16 cellular contexts compared by ENCODE assay signal in genomic region chr17:46817901-46818209, GRCh38. TPM values are rescaled to one million over a fixed set of nuclear protein-coding genes. Genes with fewer than 3 reads are reported as not detected.
DNase-seq lines count a peak whose midpoint lies in the region; ATAC-seq, FAIRE-seq and TF ChIP-seq lines count a peak whose summit lies in the region.
"Had no signal": no experiment of that assay in that cellular context is flagged by ENCODE, and none has a peak within 500 bp of the region (broad histone marks: within the 10 kb centered on the region; RNA-seq: fewer than 3 reads in every experiment).

No MANE protein-coding gene starts in this region.

- H2BK12ac ChIP-seq in H1 (ENCODE audit: low read depth, low read length) = no peak overlapping the region

- no peak for TF ChIP-seq POLR2A in H1 (IDR thresholded peaks at IDR 0.05; ENCODE audit: control extremely low read depth in 1 of 2, low read depth in 2 of 2, low read length in 2 of 2)

- no peak overlapping the region for H4K5ac ChIP-seq in H1 (ENCODE audit: insufficient read length, low read depth, low read length)

- no peak overlapping the region for H3K4me3 ChIP-seq in CD8-positive, alpha-beta memory T cell (ENCODE audit: low read length)
- H3K4me3 ChIP-seq in HUES64 (ENCODE audit: low read length) = peak overlapping the region; percentile 64
- H3K4me3 ChIP-seq in H1 (ENCODE audit: extremely low read depth in 1 of 4, insufficient read depth in 2 of 4, low read depth in 3 of 4, low read length in 4 of 4) = peak overlapping the region in 2 of 4 experiments; percentile 24 to 50; a peak in 4 of 8 replicates
- H3K4me3 ChIP-seq: SJCRH30 had no signal

- no peaks in the 10 kb centered on the region for H3K79me2 ChIP-seq in H1 (ENCODE audit: control insufficient read depth in 1 of 2, insufficient read depth in 2 of 2, low read length in 2 of 2)

- peak overlapping the region; percentile 92 to 96 for H3K4me2 ChIP-seq in H1 (ENCODE audit: insufficient read depth in 1 of 2, low read depth in 2 of 2, low read length in 2 of 2)

- no peaks in the 10 kb centered on the region for H3K9me3 ChIP-seq in CD8-positive, alpha-beta memory T cell (ENCODE audit: low read length)
- H3K9me3 ChIP-seq in HUES64 (ENCODE audit: insufficient read depth, low read depth, low read length) (no peaks in the 10 kb centered on the region), H1 (ENCODE audit: insufficient read depth in 2 of 2, low read depth in 1 of 2, low read length in 1 of 2) (no peaks in the 10 kb centered on the region)
- H3K9me3 ChIP-seq: SJCRH30 had no signal

- peaks cover 12 to 39% (median 21%) of the 10 kb centered on the region in 3 donors for H3K4me1 Mint-ChIP-seq in CD8-positive, alpha-beta memory T cell
- peaks cover 80% of the 10 kb centered on the region for H3K4me1 Mint-ChIP-seq in nephron progenitor cell

- no peak overlapping the region for H3K27ac Mint-ChIP-seq in CD8-positive, alpha-beta memory T cell
- H3K27ac Mint-ChIP-seq in nephron progenitor cell = no peak overlapping the region

- no peak overlapping the region for H4K8ac ChIP-seq in H1 (ENCODE audit: extremely low read depth, insufficient read depth, low read length)

- no peak overlapping the region for H3K4ac ChIP-seq in H1 (replicated peaks; ENCODE audit: insufficient read length, low read depth, low read length)

- H3K23ac ChIP-seq in H1 (ENCODE audit: insufficient read length) = no peak overlapping the region

- FAIRE-seq in H1 (lab: Jason Lieb, UNC) = no peak
- FAIRE-seq: G401.6 had no signal

- H2BK15ac ChIP-seq in H1 (ENCODE audit: low read length) = no peak overlapping the region

- no peak overlapping the region for H2BK20ac ChIP-seq in H1 (ENCODE audit: low read length)

- no peak for DNase-seq in CD8-positive, alpha-beta memory T cell
- DNase-seq in H1 (ENCODE audit: low read depth in 1 of 2, low spot score in 2 of 2) (no peak), nephron progenitor cell (no peak), NCI-H2081 (lab: John Stamatoyannopoulos, UW) (no peak), SW 1271 (lab: John Stamatoyannopoulos, UW) (no peak), NCI-H1694 treated with DMSO at 0.1 percent for 48 hours (lab: John Stamatoyannopoulos, UW) (no peak)
- DNase-seq: brain microvascular endothelial cell; foreskin keratinocyte; kidney glomerular epithelial cell; MV-4-11; SJCRH30; stimulated activated CD4-positive, alpha-beta T cell treated with anti-CD3 and anti-CD28 coated beads, Interleukin-2, amount 100 ng/mL, for 48 hours had no signal

- no peak overlapping the region for H2AFZ ChIP-seq in H1 (ENCODE audit: low read length)

- TF ChIP-seq CTCF in H1 (IDR thresholded peaks at IDR 0.05; ENCODE audit: control extremely low read depth in 1 of 3, insufficient read depth in 1 of 3, low read depth in 1 of 3, low read length in 3 of 3) (no peak), nephron progenitor cell (IDR thresholded peaks at IDR 0.05) (no peak)

- no peak for ATAC-seq in HG02973 (IDR thresholded peaks at IDR 0.05; ENCODE audit: unreplicated experiment)

- peaks cover 0 to 9% (median 0%) of the 10 kb centered on the region in 3 donors for H3K36me3 Mint-ChIP-seq in CD8-positive, alpha-beta memory T cell
- H3K36me3 Mint-ChIP-seq in nephron progenitor cell (ENCODE audit: low read depth) = no peaks in the 10 kb centered on the region

- 0 out of 2 replicates have a peak overlapping the region, but pooled peaks have one; percentile 11 for H3K18ac ChIP-seq in H1 (ENCODE audit: extremely low read depth, low read length)

- WGBS in HUES64 = under 1% methylated on average over 5 of the region's 5 CpGs
- 17% methylated on average over 5 of the region's 5 CpGs; no CpG with 5 or more reads in 1 of the 2 experiments for WGBS in H1 (ENCODE audit: extremely low coverage in 1 of 2, insufficient coverage in 1 of 2, insufficient read length in 1 of 2, insufficient replicate concordance in 2 of 2, low coverage in 1 of 2, low lambda C conversion rate in 2 of 2, missing lambda C conversion rate in 1 of 2), 2 experiments

- no peaks in the 10 kb centered on the region for H3K9me3 Mint-ChIP-seq in CD8-positive, alpha-beta memory T cell
- no peaks in the 10 kb centered on the region for H3K9me3 Mint-ChIP-seq in nephron progenitor cell

- no peak overlapping the region for H2BK120ac ChIP-seq in H1 (replicated peaks; ENCODE audit: low read depth, low read length)

- peaks cover 59% of the 10 kb centered on the region for H3K27me3 ChIP-seq in CD8-positive, alpha-beta memory T cell (ENCODE audit: insufficient read depth, low read length, poor library complexity, severe bottlenecking)
- H3K27me3 ChIP-seq in HUES64 (ENCODE audit: insufficient read depth, low read length) (peaks cover 79% of the 10 kb centered on the region), H1 (replicated peaks in 1 of 4; ENCODE audit: control insufficient read depth in 3 of 4, extremely low read depth in 1 of 4, insufficient read depth in 3 of 4, low read length in 3 of 4) (peaks cover 37 to 82% (median 75%) of the 10 kb centered on the region in 4 experiments)

- H3K14ac ChIP-seq in H1 (ENCODE audit: insufficient read length) = no peak overlapping the region

- no peak overlapping the region for H3K27ac ChIP-seq in CD8-positive, alpha-beta memory T cell (ENCODE audit: low read depth, low read length)
- H3K27ac ChIP-seq in HUES64 (ENCODE audit: low read depth, low read length) (no peak overlapping the region), H1 (ENCODE audit: low read depth, low read length) (no peak overlapping the region)
- H3K27ac ChIP-seq: brain microvascular endothelial cell, C4-2B, foreskin keratinocyte, SJCRH30 had no signal

- peaks cover 2 to 3% of the 10 kb centered on the region in 2 experiments for H4K20me1 ChIP-seq in H1 (replicated peaks in 1 of 2; ENCODE audit: control insufficient read depth in 1 of 2, insufficient read depth in 2 of 2, low read length in 2 of 2)

- no peaks in the 10 kb centered on the region; the same call in 1 of the 2 replicates for H3K79me1 ChIP-seq in H1 (ENCODE audit: low read depth, low read length)

- no peak overlapping the region for H2AK5ac ChIP-seq in H1 (ENCODE audit: low read depth, low read length)

- peaks cover 17% of the 10 kb centered on the region for H3K4me1 ChIP-seq in CD8-positive, alpha-beta memory T cell (ENCODE audit: insufficient read depth, low read length)
- peaks cover 56% of the 10 kb centered on the region for H3K4me1 ChIP-seq in HUES64 (ENCODE audit: insufficient read depth, low read length)
- peaks cover 0 to 44% (median 34%) of the 10 kb centered on the region in 4 experiments; a peak in 6 of 7 replicates for H3K4me1 ChIP-seq in H1 (replicated peaks in 1 of 4; ENCODE audit: control insufficient read depth in 3 of 4, insufficient read depth in 4 of 4, low read length in 3 of 4)
- H3K4me1 ChIP-seq: SJCRH30 had no signal

- H3K4me3 Mint-ChIP-seq in CD8-positive, alpha-beta memory T cell = peak overlapping the region; percentile 16 to 81 (median 76)
- peak overlapping the region; percentile 72 for H3K4me3 Mint-ChIP-seq in nephron progenitor cell

- peaks cover 23% of the 10 kb centered on the region; the same call in 1 of the 2 replicates for H3K23me2 ChIP-seq in H1 (ENCODE audit: low read depth, low read length)

- no peak overlapping the region for H3K56ac ChIP-seq in H1 (replicated peaks; ENCODE audit: insufficient read length, low read depth, low read length)

- H4K91ac ChIP-seq in H1 (replicated peaks; ENCODE audit: insufficient read length, low read length) = no peak overlapping the region

- POLR2A ChIA-PET in CD8-positive, alpha-beta memory T cell (lab: Charles Lee) = no interaction called here
- POLR2A ChIA-PET in H1 (lab: Charles Lee; ENCODE audit: partially characterized antibody) = no interaction called here

- H3K9ac ChIP-seq in HUES64 (ENCODE audit: low read depth, low read length) (no peak overlapping the region), H1 (replicated peaks in 1 of 4; ENCODE audit: extremely low read depth in 1 of 4, low read depth in 3 of 4, low read length in 3 of 4) (no peak overlapping the region)

- CTCF ChIA-PET in CD8-positive, alpha-beta memory T cell (lab: Charles Lee) = no interaction called here
- CTCF ChIA-PET in H1 (lab: Charles Lee; ENCODE audit: partially characterized antibody) = no interaction called here

- H2BK5ac ChIP-seq in H1 (ENCODE audit: low read depth, low read length) = no peak overlapping the region

- peaks cover 69 to 90% of the 10 kb centered on the region in 2 donors for H3K27me3 Mint-ChIP-seq in CD8-positive, alpha-beta memory T cell
- peaks cover 80% of the 10 kb centered on the region for H3K27me3 Mint-ChIP-seq in nephron progenitor cell (ENCODE audit: low read depth, poor library complexity)

- H3K36me3 ChIP-seq in CD8-positive, alpha-beta memory T cell (ENCODE audit: insufficient read depth, low read length) = no peaks in the 10 kb centered on the region
- no peaks in the 10 kb centered on the region for H3K36me3 ChIP-seq in HUES64 (ENCODE audit: insufficient read depth, low read length)
- no peaks in the 10 kb centered on the region for H3K36me3 ChIP-seq in H1 (ENCODE audit: control insufficient read depth in 2 of 4, insufficient read depth in 4 of 4, low read length in 3 of 4)
- H3K36me3 ChIP-seq: brain microvascular endothelial cell, SJCRH30 had no signal

- no peak for TF ChIP-seq RAD21 in H1 (IDR thresholded peaks at IDR 0.05 in 1 of 2, conservative IDR thresholded peaks at IDR 0.05 in 1 of 2; ENCODE audit: low read depth in 2 of 2, low read length in 2 of 2)

- no peak for TF ChIP-seq EP300 in H1 (IDR thresholded peaks at IDR 0.05; ENCODE audit: borderline replicate concordance in 1 of 2, low read depth in 2 of 2, low read length in 2 of 2)

RNA-seq across cellular contexts. Expression of gene WNT3, which starts 0.6 kb away (rescaled TPM):
- total RNA-seq in CD8-positive, alpha-beta memory T cell = not detected
- polyA plus RNA-seq in CD8-positive, alpha-beta memory T cell = not detected
- polyA plus RNA-seq in HUES64 (2013, experiment 1 of 2) = 9.7 TPM
- 10.8 TPM for polyA plus RNA-seq in HUES64 (2013, experiment 2 of 2)
- 1.3 and 2.0 TPM in 2 replicates for total RNA-seq in H1 (2021; fragmentation: NEBNext Ultra II Directional; extraction: Animal tissue kit (Norgen Biotek cat#: 25700))
- polyA plus RNA-seq in H1 (2011; rRNA removed) = 0.56 and 0.96 TPM in 2 replicates
- 1.00 TPM for polyA plus RNA-seq in H1 (2011; cell fraction: cytosol; rRNA removed)
- 1.2 TPM for polyA plus RNA-seq in H1 (2011; cell fraction: nucleus; rRNA removed)
- 0.40 to 1.3 TPM (median 0.77 TPM) in 4 replicates for polyA plus RNA-seq in H1 (2012, experiment 1 of 2)
- polyA plus RNA-seq in H1 (2012, experiment 2 of 2) = 0.76 TPM
- 5.2 TPM for polyA plus RNA-seq in H1 (2013, experiment 1 of 2)
- polyA plus RNA-seq in H1 (2013, experiment 2 of 2) = 6.7 TPM
- 0.71 and 0.91 TPM in 2 replicates for polyA minus RNA-seq in H1 (2011; rRNA and poly(A)+ RNA removed)
- polyA minus RNA-seq in H1 (2011; cell fraction: cytosol; rRNA and poly(A)+ RNA removed) = 0.66 TPM
- polyA minus RNA-seq in H1 (2011; cell fraction: nucleus; rRNA and poly(A)+ RNA removed) = 0.60 TPM

RNA-seq across cellular contexts. Expression of gene WNT9B, which starts 33.5 kb away (rescaled TPM):
- total RNA-seq in CD8-positive, alpha-beta memory T cell = not detected
- not detected for polyA plus RNA-seq in CD8-positive, alpha-beta memory T cell
- polyA plus RNA-seq in HUES64 (2013, experiment 1 of 2) = 0.20 TPM
- 0.38 TPM for polyA plus RNA-seq in HUES64 (2013, experiment 2 of 2)
- total RNA-seq in H1 (2021; fragmentation: NEBNext Ultra II Directional; extraction: Animal tissue kit (Norgen Biotek cat#: 25700)) = not detected in 2 replicates
- polyA plus RNA-seq in H1 (2011; rRNA removed) = 0.21 and 0.35 TPM in 2 replicates
- 0.09 TPM for polyA plus RNA-seq in H1 (2011; cell fraction: cytosol; rRNA removed)
- 0.10 TPM for polyA plus RNA-seq in H1 (2011; cell fraction: nucleus; rRNA removed)
- polyA plus RNA-seq in H1 (2012, experiment 1 of 2) = 0.13 to 0.15 TPM in 2 of 4 replicates, not detected in the others
- not detected for polyA plus RNA-seq in H1 (2012, experiment 2 of 2)
- 0.16 TPM for polyA plus RNA-seq in H1 (2013, experiment 1 of 2)
- polyA plus RNA-seq in H1 (2013, experiment 2 of 2) = 0.11 TPM
- polyA minus RNA-seq in H1 (2011; rRNA and poly(A)+ RNA removed) = 0.12 and 0.47 TPM in 2 replicates
- polyA minus RNA-seq in H1 (2011; cell fraction: cytosol; rRNA and poly(A)+ RNA removed) = not detected
- polyA minus RNA-seq in H1 (2011; cell fraction: nucleus; rRNA and poly(A)+ RNA removed) = not detected
- total RNA-seq: foreskin keratinocyte, SJCRH30 had no signal
- polyA plus RNA-seq: foreskin keratinocyte had no signal
